ENCODE assay signal across 8 cellular contexts in the genomic region with DNA sequence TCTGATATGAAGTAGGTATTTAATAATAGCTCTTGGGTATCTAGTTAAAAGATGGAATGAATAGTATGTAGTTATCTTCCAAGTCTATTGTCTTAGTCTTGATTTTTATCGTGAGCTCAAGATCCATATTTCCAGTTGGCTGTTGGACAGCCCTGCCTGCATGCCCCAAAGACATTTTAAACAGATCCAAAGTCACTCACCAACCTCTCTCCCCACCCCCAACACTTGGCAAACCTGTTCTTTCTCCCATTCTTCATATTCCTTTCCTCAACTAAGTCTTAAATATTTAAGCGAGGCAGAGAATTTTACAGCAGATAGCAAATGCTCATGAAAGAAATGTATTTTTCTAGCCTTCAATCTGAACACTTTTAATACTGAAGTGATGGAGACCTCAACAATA.
"Had no signal": no experiment of that assay in that cellular context is flagged by ENCODE, and none has a peak within 500 bp of the region (broad histone marks: within the 10 kb centered on the region; RNA-seq: fewer than 3 reads in every experiment).

No MANE protein-coding gene starts in this region.

- H3K27ac ChIP-seq: HL-60 had no signal

- DNase-seq: IMR-90, KBM-7, KG1 had no signal

- H3K27ac Mint-ChIP-seq: IgD-negative memory B cell had no signal

- H3K4me3 Mint-ChIP-seq: IgD-negative memory B cell had no signal

- FAIRE-seq: HepG2, HTR-8/SVneo, K562 had no signal

- H3K4me3 ChIP-seq: K562 had no signal

- H3K9me3 Mint-ChIP-seq: IgD-negative memory B cell had no signal

- ATAC-seq: HepG2, K562 had no signal
